1 cellular context compared by ENCODE assay signal in the genomic region with DNA sequence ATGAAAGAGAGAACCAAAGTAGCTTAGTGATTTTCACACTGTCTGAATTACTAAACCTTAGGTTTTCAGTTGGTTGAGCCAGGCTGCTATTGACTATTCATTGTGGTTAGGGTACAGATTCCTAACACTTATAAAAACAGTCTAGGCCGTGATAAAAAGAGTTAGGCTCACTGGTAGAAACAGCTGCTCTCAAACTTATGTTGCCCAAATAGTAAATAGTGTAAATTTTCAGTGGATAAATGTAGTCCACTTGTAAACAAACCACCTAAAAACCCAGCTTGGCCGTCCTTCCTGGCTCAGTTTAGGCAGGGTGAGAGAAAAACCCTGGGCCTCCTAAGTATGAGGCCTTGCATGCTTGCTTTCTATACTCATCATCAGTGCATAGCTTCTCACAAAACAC.
TF ChIP-seq lines count a peak whose summit lies in the region.

No MANE protein-coding gene starts in this region.

TF ChIP-seq in HepG2, 621 proteins besides CTCF, POLR2A, EP300 and RAD21:
- TF ChIP-seq MTA3 (CRISPR knock-in tag; IDR thresholded peaks at IDR 0.05) (no peak), RBM22 (optimal IDR thresholded peaks at IDR 0.05; ENCODE audit: low read length) (peak; percentile 24)
